Comparison of ENCODE assay signal across 22 cellular contexts in genomic region chrX:147832707-147833348, GRCh38.
A peak's percentile ranks its signal among the peaks of the same experiment; 100 is the strongest.
DNase-seq lines count a peak whose midpoint lies in the region; ATAC-seq, FAIRE-seq and TF ChIP-seq lines count a peak whose summit lies in the region.
"Had no signal": no experiment of that assay in that cellular context is flagged by ENCODE, and none has a peak within 500 bp of the region (broad histone marks: within the 10 kb centered on the region; RNA-seq: fewer than 3 reads in every experiment).

No MANE protein-coding gene starts in this region.

- no peak for DNase-seq in activated gamma-delta T cell treated with Interleukin-2 at 50 U/mL for 16 hours
- DNase-seq in uterus, result no peak
- no peak for DNase-seq in D721Med (ENCODE audit: insufficient read length, low spot score)
- DNase-seq in NCI-H446 treated with DMSO at 0.1 percent for 48 hours (lab: John Stamatoyannopoulos, UW), result no peak
- DNase-seq: activated naive CD4-positive, alpha-beta T cell treated with anti-CD3 and anti-CD28 coated beads, Interleukin-2, amount 50 U/mL, for 16 hours; body of pancreas; DMS 273 treated with DMSO at 0.1 percent for 48 hours; HCEC 1CT; IMR-90; left colon; MV-4-11; NCI-H748 treated with DMSO at 0.1 percent for 48 hours; posterior cingulate gyrus; spleen; stomach; T-helper 1 cell had no signal

- no peak for TF ChIP-seq POLR2A in GM18505 (IDR thresholded peaks at IDR 0.05; ENCODE audit: borderline replicate concordance, extremely low read depth, insufficient read depth, insufficient read length)
- TF ChIP-seq POLR2A in uterus (IDR thresholded peaks at IDR 0.05), result no peak

- no peaks in the 10 kb centered on the region for H3K4me1 ChIP-seq in uterus
- H3K4me1 ChIP-seq: body of pancreas, esophagus muscularis mucosa, spleen, stomach had no signal

- H3K36me3 ChIP-seq in uterus, result no peaks in the 10 kb centered on the region
- H3K36me3 ChIP-seq: esophagus muscularis mucosa, spleen, stomach had no signal

- no peak overlapping the region for H3K4me3 ChIP-seq in uterus
- H3K4me3 ChIP-seq: body of pancreas, esophagus muscularis mucosa, spleen, stomach had no signal

- ATAC-seq in GM18505 (IDR thresholded peaks at IDR 0.05; ENCODE audit: unreplicated experiment), result peak; percentile 91
- ATAC-seq in GM19452 (IDR thresholded peaks at IDR 0.05; ENCODE audit: unreplicated experiment), result peak; percentile 58
- ATAC-seq in HG02840 (IDR thresholded peaks at IDR 0.05; ENCODE audit: low FRiP score, unreplicated experiment), result peak; percentile 67
- peak; percentile 99 for ATAC-seq in HG03565 (IDR thresholded peaks at IDR 0.05; ENCODE audit: unreplicated experiment)
- ATAC-seq: body of pancreas, left colon had no signal

- no peaks in the 10 kb centered on the region for H3K9me3 ChIP-seq in uterus
- H3K9me3 ChIP-seq: body of pancreas had no signal

- H3K27me3 ChIP-seq in uterus, result no peaks in the 10 kb centered on the region
- H3K27me3 ChIP-seq: body of pancreas, esophagus muscularis mucosa, spleen, stomach had no signal

- intact Hi-C loops in uterus (cut with DNase I; ENCODE audit: low total_unique reads), result no loop called here

- TF ChIP-seq CTCF in uterus (IDR thresholded peaks at IDR 0.05) (no peak), D721Med (IDR thresholded peaks at IDR 0.05; ENCODE audit: insufficient read depth, missing control alignments) (no peak)

- no peak overlapping the region for H3K27ac ChIP-seq in uterus
- H3K27ac ChIP-seq: body of pancreas, esophagus muscularis mucosa, RWPE1, spleen, stomach had no signal

- FAIRE-seq in D721Med (lab: Jason Lieb, UNC), result no peak
